In the genomic region with DNA sequence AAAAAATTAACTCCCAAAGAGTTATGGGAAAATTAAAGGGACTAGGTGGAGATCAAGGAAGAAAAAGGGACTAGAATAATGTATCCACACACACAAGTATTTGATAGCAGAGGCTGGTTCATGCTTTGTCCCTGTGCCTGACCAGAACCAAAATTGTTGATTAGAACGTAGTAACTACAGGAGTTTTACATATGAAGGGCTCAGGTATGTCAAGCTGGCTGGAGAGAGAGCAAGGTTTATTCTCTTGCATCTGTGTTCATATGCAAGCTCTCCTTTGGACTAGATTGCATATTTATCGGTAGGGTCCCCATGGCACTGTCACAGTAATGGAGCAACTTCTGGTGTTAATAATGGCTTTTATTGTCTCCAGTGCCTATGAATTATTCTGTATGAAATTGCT, we compare ENCODE assay signal across 26 cellular contexts.
DNase-seq lines count a peak whose midpoint lies in the region; ATAC-seq, FAIRE-seq and TF ChIP-seq lines count a peak whose summit lies in the region.
"Had no signal": no experiment of that assay in that cellular context is flagged by ENCODE, and none has a peak within 500 bp of the region (broad histone marks: within the 10 kb centered on the region; RNA-seq: fewer than 3 reads in every experiment).

No MANE protein-coding gene starts in this region.

- no peak overlapping the region for H2BK15ac ChIP-seq in H1 (ENCODE audit: low read length)

- ATAC-seq in GM23338: peak; percentile 65
- no peak for ATAC-seq in right cardiac atrium
- ATAC-seq: CD8-positive, alpha-beta T cell; GM12878; HCT116 had no signal

- no peak overlapping the region for H2BK120ac ChIP-seq in H1 (replicated peaks; ENCODE audit: low read depth, low read length)

- 19% methylated on average over 2 of the region's 2 CpGs; no CpG with 5 or more reads in 1 of the 2 experiments for WGBS in H1 (ENCODE audit: extremely low coverage in 1 of 2, insufficient coverage in 1 of 2, insufficient read length in 1 of 2, insufficient replicate concordance in 2 of 2, low coverage in 1 of 2, low lambda C conversion rate in 2 of 2, missing lambda C conversion rate in 1 of 2), 2 experiments
- WGBS in right cardiac atrium: 80% methylated on average over 2 of the region's 2 CpGs

- no peak overlapping the region for H2AK5ac ChIP-seq in H1 (ENCODE audit: low read depth, low read length)

- H3K4me1 Mint-ChIP-seq in GM23338 (peaks cover 72% of the 10 kb centered on the region), Calu3 (ENCODE audit: low read depth, unreplicated experiment) (no peaks in the 10 kb centered on the region)
- H3K4me1 Mint-ChIP-seq: B cell; CD4-positive, CD25-positive, alpha-beta regulatory T cell had no signal

- POLR2A ChIA-PET in H1 (lab: Charles Lee; ENCODE audit: partially characterized antibody): interaction anchor here (0.6 to 0.9 kb wide), 2 partner anchors 12 kb away, joined by 3 to 4 read pairs; no protein-coding TSS in a partner anchor

- H4K91ac ChIP-seq in H1 (replicated peaks; ENCODE audit: insufficient read length, low read length): no peak overlapping the region

- no peaks in the 10 kb centered on the region for H3K79me1 ChIP-seq in H1 (ENCODE audit: low read depth, low read length)

- no peak overlapping the region for H4K5ac ChIP-seq in H1 (ENCODE audit: insufficient read length, low read depth, low read length)

- no TSS peak for BruUV-seq in Calu3 (replicated peaks; lab: Mats Ljungman, UMichigan)

- H4K8ac ChIP-seq in H1 (ENCODE audit: extremely low read depth, insufficient read depth, low read length): no peak overlapping the region

- H4K20me1 ChIP-seq in GM23338 (replicated peaks; ENCODE audit: insufficient read depth): no peaks in the 10 kb centered on the region
- H4K20me1 ChIP-seq in H1 (replicated peaks in 1 of 2; ENCODE audit: control insufficient read depth in 1 of 2, insufficient read depth in 2 of 2, low read length in 2 of 2): no peaks in the 10 kb centered on the region
- H4K20me1 ChIP-seq: BLaER1 had no signal

- no peak overlapping the region for H3K56ac ChIP-seq in H1 (replicated peaks; ENCODE audit: insufficient read length, low read depth, low read length)

- H3K27me3 Mint-ChIP-seq in GM23338 (ENCODE audit: insufficient read depth, low read depth, poor library complexity) (no peaks in the 10 kb centered on the region), Calu3 (ENCODE audit: unreplicated experiment) (no peaks in the 10 kb centered on the region)
- H3K27me3 Mint-ChIP-seq: B cell; CD4-positive, CD25-positive, alpha-beta regulatory T cell had no signal

- TF ChIP-seq RAD21 in H1 (IDR thresholded peaks at IDR 0.05 in 1 of 2, conservative IDR thresholded peaks at IDR 0.05 in 1 of 2; ENCODE audit: low read depth in 2 of 2, low read length in 2 of 2): no peak

- peaks cover 73% of the 10 kb centered on the region for H3K4me1 ChIP-seq in GM23338 (ENCODE audit: insufficient read depth)
- H3K4me1 ChIP-seq in HUES6 (ENCODE audit: control insufficient read depth, insufficient read depth, low read length): peaks cover 31% of the 10 kb centered on the region
- peaks cover 3 to 23% (median 15%) of the 10 kb centered on the region in 4 experiments; a peak in 6 of 7 replicates for H3K4me1 ChIP-seq in H1 (replicated peaks in 1 of 4; ENCODE audit: control insufficient read depth in 3 of 4, insufficient read depth in 4 of 4, low read length in 3 of 4)
- peaks cover 37% of the 10 kb centered on the region for H3K4me1 ChIP-seq in iPS-20b (ENCODE audit: insufficient read depth, low read length)
- no peaks in the 10 kb centered on the region for H3K4me1 ChIP-seq in right cardiac atrium (ENCODE audit: control insufficient read depth, insufficient read depth, low read length)
- H3K4me1 ChIP-seq: BLaER1, Caco-2 had no signal

- H2BK12ac ChIP-seq in H1 (ENCODE audit: low read depth, low read length): no peak overlapping the region

- H3K23me2 ChIP-seq in H1 (ENCODE audit: low read depth, low read length): no peaks in the 10 kb centered on the region

- no peaks in the 10 kb centered on the region for H3F3A ChIP-seq in GM23338 (replicated peaks; ENCODE audit: low read depth)

- H3K27me3 ChIP-seq in GM23338 (ENCODE audit: insufficient read depth) (no peaks in the 10 kb centered on the region), HUES6 (ENCODE audit: control insufficient read depth, insufficient read depth, low read length) (no peaks in the 10 kb centered on the region), H1 (replicated peaks in 1 of 4; ENCODE audit: control insufficient read depth in 3 of 4, extremely low read depth in 1 of 4, insufficient read depth in 3 of 4, low read length in 3 of 4) (no peaks in the 10 kb centered on the region), iPS-20b (ENCODE audit: insufficient read depth, low read length) (no peaks in the 10 kb centered on the region), right cardiac atrium (ENCODE audit: control insufficient read depth, insufficient read depth) (no peaks in the 10 kb centered on the region)
- H3K27me3 ChIP-seq: BLaER1 had no signal

- H3K4ac ChIP-seq in H1 (replicated peaks; ENCODE audit: insufficient read length, low read depth, low read length): no peak overlapping the region

- H3K9me3 ChIP-seq in HUES6 (ENCODE audit: control insufficient read depth, insufficient read depth, low read depth, low read length): no peaks in the 10 kb centered on the region
- no peaks in the 10 kb centered on the region for H3K9me3 ChIP-seq in H1 (ENCODE audit: insufficient read depth in 2 of 2, low read depth in 1 of 2, low read length in 1 of 2)
- no peaks in the 10 kb centered on the region for H3K9me3 ChIP-seq in iPS-20b (ENCODE audit: insufficient read depth, low read depth, low read length)
- H3K9me3 ChIP-seq in right cardiac atrium (ENCODE audit: control insufficient read depth, low read length): no peaks in the 10 kb centered on the region
- H3K9me3 ChIP-seq: BLaER1, Caco-2 had no signal

- CTCF ChIA-PET in H1 (lab: Charles Lee; ENCODE audit: partially characterized antibody) (interaction anchor here (0.7 to 1.1 kb wide), 2 partner anchors 77 to 243 kb away, joined by 3 to 4 read pairs; no protein-coding TSS in a partner anchor), Calu3 (lab: Charles Lee) (no interaction called here)

- H3K4me3 Mint-ChIP-seq in GM23338 (no peak overlapping the region), Calu3 (ENCODE audit: low read depth, unreplicated experiment) (no peak overlapping the region)
- H3K4me3 Mint-ChIP-seq: B cell; CD4-positive, CD25-positive, alpha-beta regulatory T cell; CD8-positive, alpha-beta T cell had no signal

- H3K4me2 ChIP-seq in GM23338 (peak overlapping the region; percentile 44), H1 (ENCODE audit: insufficient read depth in 1 of 2, low read depth in 2 of 2, low read length in 2 of 2) (peak overlapping the region; percentile 3 to 32; a peak in 2 of 4 replicates)
- H3K4me2 ChIP-seq: BLaER1 had no signal

- TF ChIP-seq POLR2A in H1 (IDR thresholded peaks at IDR 0.05; ENCODE audit: control extremely low read depth in 1 of 2, low read depth in 2 of 2, low read length in 2 of 2): no peak

- no peaks in the 10 kb centered on the region for H3K79me2 ChIP-seq in GM23338 (replicated peaks; ENCODE audit: insufficient read depth)
- no peaks in the 10 kb centered on the region for H3K79me2 ChIP-seq in H1 (ENCODE audit: control insufficient read depth in 1 of 2, insufficient read depth in 2 of 2, low read length in 2 of 2)

- H3K4me3 ChIP-seq in GM23338 (no peak overlapping the region), HUES6 (ENCODE audit: low read depth, low read length) (no peak overlapping the region), H1 (ENCODE audit: extremely low read depth in 1 of 4, insufficient read depth in 2 of 4, low read depth in 3 of 4, low read length in 4 of 4) (no peak overlapping the region; a peak in 1 of 8 replicates), iPS-20b (ENCODE audit: low read length) (no peak overlapping the region; the same call in 1 of the 2 replicates), right cardiac atrium (ENCODE audit: low read length) (no peak overlapping the region)
- H3K4me3 ChIP-seq: BLaER1, GM12878 had no signal

- TF ChIP-seq CTCF in GM23338 (conservative IDR thresholded peaks at IDR 0.05; ENCODE audit: low read depth in 2 of 2): no peak
- TF ChIP-seq CTCF in H1 (IDR thresholded peaks at IDR 0.05; ENCODE audit: control extremely low read depth in 1 of 3, insufficient read depth in 1 of 3, low read depth in 1 of 3, low read length in 3 of 3): no peak
- no peak for TF ChIP-seq CTCF in Calu3 (IDR thresholded peaks at IDR 0.05; ENCODE audit: unreplicated experiment)

- TF ChIP-seq EP300 in H1 (IDR thresholded peaks at IDR 0.05; ENCODE audit: borderline replicate concordance in 1 of 2, low read depth in 2 of 2, low read length in 2 of 2): no peak

- intact Hi-C loops in Calu3 (cut with micrococcal nuclease; ENCODE audit: unreplicated experiment) (no loop called here), right cardiac atrium (cut with DNase I) (no loop called here)

- no peaks in the 10 kb centered on the region for H3K9me2 ChIP-seq in GM23338 (ENCODE audit: insufficient read depth)

- H3K36me3 Mint-ChIP-seq in GM23338 (ENCODE audit: low read depth) (no peaks in the 10 kb centered on the region), Calu3 (ENCODE audit: insufficient read depth, unreplicated experiment) (no peaks in the 10 kb centered on the region)
- H3K36me3 Mint-ChIP-seq: CD4-positive, CD25-positive, alpha-beta regulatory T cell; CD8-positive, alpha-beta T cell had no signal

- no peak overlapping the region for H2BK20ac ChIP-seq in H1 (ENCODE audit: low read length)

- H3K23ac ChIP-seq in H1 (ENCODE audit: insufficient read length): no peak overlapping the region

- H3K9me3 Mint-ChIP-seq in GM23338 (no peaks in the 10 kb centered on the region), Calu3 (ENCODE audit: low read depth, unreplicated experiment) (no peaks in the 10 kb centered on the region)
- H3K9me3 Mint-ChIP-seq: CD4-positive, CD25-positive, alpha-beta regulatory T cell; CD8-positive, alpha-beta T cell had no signal

- H3K9ac ChIP-seq in HUES6 (ENCODE audit: low read length) (no peak overlapping the region), H1 (replicated peaks in 1 of 4; ENCODE audit: extremely low read depth in 1 of 4, low read depth in 3 of 4, low read length in 3 of 4) (no peak overlapping the region), iPS-20b (ENCODE audit: low read depth, low read length) (peak overlapping the region; percentile 19; the same call in 1 of the 2 replicates)
- H3K9ac ChIP-seq: BLaER1 had no signal

- DNase-seq in GM23338 (ENCODE audit: low spot score) (peak; percentile 71), H1 (ENCODE audit: low read depth in 1 of 2, low spot score in 2 of 2) (no peak), Calu3 (no peak), NCI-H69 (lab: John Stamatoyannopoulos, UW) (no peak), right cardiac atrium (no peak)
- no peak for DNase-seq in activated CD4-positive, alpha-beta T cell treated with anti-CD3 and anti-CD28 coated beads for 48 hours
- DNase-seq: Caco-2; CD4-positive, CD25-positive, alpha-beta regulatory T cell; CD8-positive, alpha-beta T cell; DMS 273 treated with DMSO at 0.1 percent for 48 hours; DMS79; EL; GDM1; GOT3; H7 had no signal

- H2BK5ac ChIP-seq in H1 (ENCODE audit: low read depth, low read length): no peak overlapping the region

- H3K36me3 ChIP-seq in GM23338 (ENCODE audit: insufficient read depth) (no peaks in the 10 kb centered on the region), HUES6 (ENCODE audit: control insufficient read depth, insufficient read depth, low read length) (no peaks in the 10 kb centered on the region), H1 (ENCODE audit: control insufficient read depth in 2 of 4, insufficient read depth in 4 of 4, low read length in 3 of 4) (no peaks in the 10 kb centered on the region), iPS-20b (ENCODE audit: insufficient read depth, low read depth, low read length) (no peaks in the 10 kb centered on the region)
- H3K36me3 ChIP-seq: BLaER1 had no signal

- no peak overlapping the region for H3K18ac ChIP-seq in H1 (ENCODE audit: extremely low read depth, low read length)

- H3K27ac Mint-ChIP-seq in GM23338: peak overlapping the region; percentile 84
- no peak overlapping the region for H3K27ac Mint-ChIP-seq in Calu3 (ENCODE audit: unreplicated experiment)
- H3K27ac Mint-ChIP-seq: B cell; CD4-positive, CD25-positive, alpha-beta regulatory T cell; CD8-positive, alpha-beta T cell had no signal

- FAIRE-seq in H1 (lab: Jason Lieb, UNC): no peak
- FAIRE-seq: A204.1, D721Med, GM12878, GM19239 had no signal

- H3K14ac ChIP-seq in H1 (ENCODE audit: insufficient read length): no peak overlapping the region

- H3K27ac ChIP-seq in GM23338 (ENCODE audit: low read depth) (peak overlapping the region; percentile 85), HUES6 (ENCODE audit: low read depth, low read length) (peak overlapping the region; percentile 71; the same call in 1 of the 2 replicates), H1 (ENCODE audit: low read depth, low read length) (no peak overlapping the region), iPS-20b (ENCODE audit: low read length) (peak overlapping the region; percentile 62), right cardiac atrium (ENCODE audit: low read length) (no peak overlapping the region)
- H3K27ac ChIP-seq: 22Rv1, BLaER1, C4-2B had no signal

- H2AFZ ChIP-seq in GM23338 (no peak overlapping the region), H1 (ENCODE audit: low read length) (no peak overlapping the region)

Comparison
In these comparisons a context has a peak if more than half of its experiments do, and no peak if none do; other contexts are left out.
1. H3K27ac ChIP-seq: peak in GM23338 (single experiment), HUES6 (single experiment) and iPS-20b (single experiment); none in H1 (single experiment) and right cardiac atrium (single experiment).